ENCODE assay signal across 8 cellular contexts in the genomic region with DNA sequence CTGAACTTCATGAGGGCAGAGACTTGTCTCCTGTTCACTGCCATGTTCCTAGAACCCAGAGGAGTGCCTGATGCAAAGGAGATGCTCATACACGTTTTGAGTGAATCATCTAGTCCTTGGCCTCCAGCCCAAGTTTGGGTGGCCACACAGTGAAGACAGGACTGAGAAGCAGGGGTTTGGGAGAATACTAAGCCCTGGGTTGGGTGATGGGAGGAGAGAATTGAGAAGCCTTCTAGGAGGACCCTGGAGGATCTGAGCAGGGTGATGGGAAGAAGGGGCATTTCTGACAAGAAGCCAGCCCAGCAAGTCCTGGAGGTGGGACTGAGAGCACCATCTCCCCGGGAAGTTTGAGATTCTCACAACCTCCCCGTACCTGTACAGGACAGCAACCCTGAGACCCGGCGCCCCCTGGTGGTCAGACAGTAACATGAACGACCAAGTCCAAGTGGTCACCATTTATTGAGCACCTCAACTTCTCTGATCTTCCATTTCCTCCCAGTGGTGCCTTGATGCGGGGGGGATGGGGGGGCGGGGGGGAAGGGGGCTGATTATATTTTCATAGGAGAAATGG. TPM values are rescaled to one million over a fixed set of nuclear protein-coding genes. Genes with fewer than 3 reads are reported as not detected.
DNase-seq lines count a peak whose midpoint lies in the region; ATAC-seq and TF ChIP-seq lines count a peak whose summit lies in the region.

No MANE protein-coding gene starts in this region.

- H3K27me3 ChIP-seq in dorsolateral prefrontal cortex = no peaks in the 10 kb centered on the region

- intact Hi-C loops in dorsolateral prefrontal cortex (cut with DNase I) = loop anchor here (2.0 to 5.0 kb wide), 4 partner anchors 72 to 166 kb away; a partner anchor contains a TSS

- no peak for ATAC-seq in GM21528 (IDR thresholded peaks at IDR 0.05; ENCODE audit: low FRiP score, unreplicated experiment)

- DNase-seq in NCI-H2107 treated with DMSO at 0.1 percent for 48 hours (lab: John Stamatoyannopoulos, UW; ENCODE audit: unreplicated experiment) (peak; percentile 39), NCI-H2107 (lab: John Stamatoyannopoulos, UW) (no peak), NCI-H2196 (lab: John Stamatoyannopoulos, UW; ENCODE audit: unreplicated experiment) (peak; percentile 68), dorsolateral prefrontal cortex (peak; percentile 48 to 72 (median 56)), medulla oblongata (ENCODE audit: extremely low spot score) (peak; percentile 33)
- peak; percentile 40 to 59 for DNase-seq in activated CD4-positive, alpha-beta T cell treated with anti-CD3 and anti-CD28 coated beads, Interleukin-2, amount 50 U/mL, for 24 hours (ENCODE audit: low read depth in 1 of 2, low spot score in 1 of 2)
- peak; percentile 31 to 48 for DNase-seq in stimulated activated CD8-positive, alpha-beta memory T cell treated with anti-CD3 and anti-CD28 coated beads, Interleukin-2, amount 100 ng/mL, for 1 hour (ENCODE audit: low read depth in 2 of 2)

- H3K4me3 ChIP-seq in dorsolateral prefrontal cortex = no peak overlapping the region

- peak in 55 of 56 donors; percentile 36 to 71 (median 61) for TF ChIP-seq CTCF in dorsolateral prefrontal cortex (IDR thresholded peaks at IDR 0.05 in 54 of 56, conservative IDR thresholded peaks at IDR 0.05 in 2 of 56; ENCODE audit: low read depth in 1 of 56, partially characterized antibody in 56 of 56)

- H3K27ac ChIP-seq in dorsolateral prefrontal cortex = no peak overlapping the region

RNA-seq across cellular contexts. Expression of a gene that starts 11.0 kb away (rescaled TPM):
- 10 to 100 TPM in 11 of 120 experiments, 1 to 10 TPM in 109; 4.6 to 14.6 (median 7.5) TPM for total RNA-seq in dorsolateral prefrontal cortex

RNA-seq across cellular contexts. Expression of a gene that starts 14.6 kb away (rescaled TPM):
- total RNA-seq in dorsolateral prefrontal cortex = 1 to 10 TPM in 78 of 120 experiments, under 1 TPM in 30, not detected in 12; 0.42 to 4.0 (median 1.3) TPM

RNA-seq across cellular contexts. Expression of a gene that starts 27.5 kb away (rescaled TPM):
- total RNA-seq in dorsolateral prefrontal cortex = 10 to 100 TPM in 6 of 120 experiments, 1 to 10 TPM in 101, under 1 TPM in 12, not detected in 1; 0.52 to 16.8 (median 3.1) TPM

RNA-seq across cellular contexts. Expression of a gene that starts 32.4 kb away (rescaled TPM):
- under 1 TPM in 1 of 120 experiments, not detected in 119; 0.39 TPM for total RNA-seq in dorsolateral prefrontal cortex

RNA-seq across cellular contexts. Expression of a gene that starts 44.9 kb away (rescaled TPM):
- total RNA-seq in dorsolateral prefrontal cortex = 1 to 10 TPM in 54 of 120 experiments, under 1 TPM in 34, not detected in 32; 0.30 to 7.9 (median 1.2) TPM
